In genomic region chr6:19691465-19692167, GRCh38 we compare ENCODE assay signal across 10 cellular contexts.
DNase-seq lines count a peak whose midpoint lies in the region; ATAC-seq and TF ChIP-seq lines count a peak whose summit lies in the region.
"Had no signal": no experiment of that assay in that cellular context is flagged by ENCODE, and none has a peak within 500 bp of the region (broad histone marks: within the 10 kb centered on the region; RNA-seq: fewer than 3 reads in every experiment).

No MANE protein-coding gene starts in this region.

- no TSS peak for BruUV-seq in Caco-2 (replicated peaks; lab: Mats Ljungman, UMichigan)

- TF ChIP-seq POLR2A in vagina (IDR thresholded peaks at IDR 0.05) = no peak

- H3K27ac Mint-ChIP-seq in neural crest cell (ENCODE audit: unreplicated experiment) (peak overlapping the region; percentile 92), Caco-2 (ENCODE audit: unreplicated experiment) (no peak overlapping the region)

- CTCF ChIA-PET in Caco-2 (lab: Charles Lee) = no interaction called here

- H3K36me3 Mint-ChIP-seq in neural crest cell (ENCODE audit: low read depth) (peaks cover 2% of the 10 kb centered on the region), Caco-2 (ENCODE audit: insufficient read depth, unreplicated experiment) (no peaks in the 10 kb centered on the region)

- H3K4me1 Mint-ChIP-seq in neural crest cell (peaks cover 43% of the 10 kb centered on the region), Caco-2 (ENCODE audit: low read depth, unreplicated experiment) (no peaks in the 10 kb centered on the region)

- H3K4me3 ChIP-seq in cardiac muscle cell (peak overlapping the region; percentile 29), fibroblast of pulmonary artery (replicated peaks; ENCODE audit: low read depth, low read length) (peak overlapping the region; percentile 48), vagina (peak overlapping the region; percentile 46 to 55), Caco-2 (ENCODE audit: low read depth, low read length) (no peak overlapping the region)

- H3K9me3 ChIP-seq in cardiac muscle cell (ENCODE audit: low read depth) (no peaks in the 10 kb centered on the region), vagina (no peaks in the 10 kb centered on the region), Caco-2 (no peaks in the 10 kb centered on the region)
- H3K9me3 ChIP-seq: BE2C had no signal

- TF ChIP-seq CTCF in cardiac muscle cell (IDR thresholded peaks at IDR 0.05; ENCODE audit: low read depth, low read length) (no peak), fibroblast of pulmonary artery (IDR thresholded peaks at IDR 0.05; ENCODE audit: low read length, missing control alignments) (no peak), neural crest cell (conservative IDR thresholded peaks at IDR 0.05) (no peak), vagina (IDR thresholded peaks at IDR 0.05) (no peak), Caco-2 (IDR thresholded peaks at IDR 0.05; ENCODE audit: insufficient read depth in 1 of 2, low read depth in 1 of 2, low read length in 1 of 2, severe bottlenecking in 1 of 2, unreplicated experiment in 1 of 2) (no peak)

- no peak overlapping the region for H3K27ac ChIP-seq in cardiac muscle cell
- peak overlapping the region; percentile 56 for H3K27ac ChIP-seq in vagina

- DNase-seq in cardiac muscle cell (ENCODE audit: low read depth in 1 of 2, low spot score in 1 of 2) (peak; percentile 29 to 66), Right ventricle myocardium superior (no peak), fibroblast of pulmonary artery (ENCODE audit: low read depth) (peak; percentile 16), neural crest cell (ENCODE audit: low read depth, low spot score) (peak; percentile 46), vagina (ENCODE audit: extremely low spot score in 2 of 2) (no peak), SKM-1 treated with dmso at 0.1 percent for 144 hours (lab: John Stamatoyannopoulos, UW; ENCODE audit: unreplicated experiment) (no peak), Caco-2 (no peak)
- DNase-seq in activated T-cell treated with anti-CD3 and anti-CD28 coated beads, Interleukin-2, amount 50 U/mL, for 1 hour = no peak
- DNase-seq: BE2C; NK-92 treated with Interleukin-12 subunit alpha and Interleukin-12 subunit beta, amount 100 ng/mL, for 24 hours had no signal

- H3K27me3 Mint-ChIP-seq in neural crest cell (ENCODE audit: low read depth) (peaks cover 11% of the 10 kb centered on the region), Caco-2 (ENCODE audit: insufficient read depth, unreplicated experiment) (peaks cover 13% of the 10 kb centered on the region)

- no peak for ATAC-seq in Right ventricle myocardium superior (ENCODE audit: poor library complexity)

- intact Hi-C loops in Right ventricle myocardium superior (cut with DNase I) = no loop called here
- intact Hi-C loops in vagina (cut with DNase I) = loop anchor here (10.0 kb wide), 1 partner anchor 363 kb away; no protein-coding TSS in a partner anchor
- intact Hi-C loops in Caco-2 (cut with micrococcal nuclease; ENCODE audit: unreplicated experiment) = no loop called here

- H3K4me3 Mint-ChIP-seq in neural crest cell (peak overlapping the region; percentile 87), Caco-2 (ENCODE audit: unreplicated experiment) (no peak overlapping the region)

- H3K9me3 Mint-ChIP-seq in neural crest cell (peaks cover 3% of the 10 kb centered on the region), Caco-2 (ENCODE audit: unreplicated experiment) (no peaks in the 10 kb centered on the region)

- H3K36me3 ChIP-seq in cardiac muscle cell (no peaks in the 10 kb centered on the region), vagina (no peaks in the 10 kb centered on the region), Caco-2 (ENCODE audit: control insufficient read depth, insufficient read depth, low read length) (no peaks in the 10 kb centered on the region)
- H3K36me3 ChIP-seq: BE2C had no signal

- H3K4me1 ChIP-seq in cardiac muscle cell (ENCODE audit: low read depth) (no peaks in the 10 kb centered on the region), vagina (peaks cover 14% of the 10 kb centered on the region), Caco-2 (no peaks in the 10 kb centered on the region)
- H3K4me1 ChIP-seq: BE2C had no signal

- no peaks in the 10 kb centered on the region for H3K27me3 ChIP-seq in cardiac muscle cell
- H3K27me3 ChIP-seq in vagina = no peaks in the 10 kb centered on the region
- H3K27me3 ChIP-seq in Caco-2 (replicated peaks; ENCODE audit: control insufficient read depth, insufficient read depth, low read length) = no peaks in the 10 kb centered on the region

- POLR2A ChIA-PET in Caco-2 (lab: Charles Lee) = no interaction called here

Comparison
In these comparisons a context has a peak if more than half of its experiments do, and no peak if none do; other contexts are left out.
1. DNase-seq: peak in cardiac muscle cell (2 of 2), fibroblast of pulmonary artery (single experiment) and neural crest cell (single experiment); none in Right ventricle myocardium superior (single experiment), vagina (0 of 2), activated T-cell treated with anti-CD3 and anti-CD28 coated beads, Interleukin-2, amount 50 U/mL, for 1 hour (single experiment), SKM-1 treated with dmso at 0.1 percent for 144 hours (single experiment) and Caco-2 (0 of 2).